In the genomic region with DNA sequence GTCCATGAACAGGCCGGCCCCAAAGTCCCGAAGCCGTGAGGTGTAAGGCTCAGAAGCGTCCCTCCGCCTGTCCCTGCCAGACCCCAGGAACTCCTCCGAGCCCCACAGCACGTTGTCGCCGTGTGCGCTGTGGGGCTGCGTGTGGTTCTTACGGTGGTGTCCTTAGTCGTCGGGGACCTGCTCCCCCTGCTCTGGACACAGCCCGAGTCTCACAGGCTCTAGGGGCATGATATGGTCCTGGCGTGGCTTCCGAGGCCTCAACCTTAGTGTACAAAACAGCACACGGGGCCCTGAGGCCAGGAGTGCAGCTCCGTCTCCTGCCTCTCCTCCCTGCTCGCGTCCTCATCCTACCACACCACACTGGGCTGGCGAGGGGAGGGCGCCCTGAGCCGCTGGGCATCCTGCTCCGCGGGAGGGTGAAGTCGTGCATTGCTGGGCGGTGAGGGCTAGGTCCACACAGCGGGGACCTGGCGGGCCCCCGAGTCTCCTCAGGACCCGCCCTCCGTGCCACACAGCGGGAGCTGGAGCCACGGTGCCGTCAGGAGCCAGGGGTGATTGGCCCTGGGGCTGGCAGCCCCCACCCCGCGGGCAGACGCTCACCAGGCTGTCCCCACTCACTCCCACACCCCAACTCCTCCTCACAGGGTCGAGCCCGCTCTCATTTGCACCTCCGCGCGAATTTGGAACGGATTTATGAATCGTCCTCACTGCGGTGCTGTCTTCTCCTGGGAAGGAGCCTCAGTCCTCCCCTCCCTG, we compare ENCODE assay signal across 8 cellular contexts. TPM values are rescaled to one million over a fixed set of nuclear protein-coding genes. Genes with fewer than 3 reads are reported as not detected.
A peak's percentile ranks its signal among the peaks of the same experiment; 100 is the strongest.
DNase-seq lines count a peak whose midpoint lies in the region; ATAC-seq and TF ChIP-seq lines count a peak whose summit lies in the region.

No MANE protein-coding gene starts in this region.

- peaks cover 18 to 30% of the 10 kb centered on the region in 2 experiments; a peak in 2 of 4 replicates for H3K4me1 ChIP-seq in SK-N-SH (ENCODE audit: control insufficient read depth in 1 of 2, insufficient read depth in 2 of 2, low read depth in 1 of 2, low read length in 1 of 2)
- H3K4me1 ChIP-seq in heart left ventricle: peaks cover 16 to 43% (median 33%) of the 10 kb centered on the region in 12 donors
- peaks cover 22% of the 10 kb centered on the region for H3K4me1 ChIP-seq in smooth muscle cell (ENCODE audit: low read depth)

- no peak for TF ChIP-seq EP300 in SK-N-SH (IDR thresholded peaks at IDR 0.05; ENCODE audit: borderline replicate concordance in 1 of 2, low read depth in 1 of 2, low read length in 1 of 2)

- peak overlapping the region; percentile 20 to 85; a peak in 3 of 4 replicates for H3K27ac ChIP-seq in SK-N-SH (ENCODE audit: low read depth in 2 of 2, low read length in 1 of 2)
- H3K27ac ChIP-seq in heart left ventricle: peak overlapping the region in 1 of 12 donors; percentile 39
- H3K27ac ChIP-seq in smooth muscle cell (ENCODE audit: low read depth): peak overlapping the region; percentile 56

- POLR2A ChIA-PET in SK-N-SH (lab: Yijun Ruan, JAX): interaction anchor here (0.6 to 5.0 kb wide), 9 partner anchors 9 to 109 kb away, joined by 3 to 34 read pairs (median 4); a partner anchor contains a TSS

- peaks cover 17% of the 10 kb centered on the region for H3F3A ChIP-seq in SK-N-SH (replicated peaks; ENCODE audit: insufficient read depth)
- H3F3A ChIP-seq in smooth muscle cell (ENCODE audit: low read depth): peaks cover 14% of the 10 kb centered on the region

- ATAC-seq in heart left ventricle (no peak), GM18520 (IDR thresholded peaks at IDR 0.05; ENCODE audit: unreplicated experiment) (no peak)

- H3K36me3 ChIP-seq in SK-N-SH (replicated peaks in 1 of 2; ENCODE audit: control insufficient read depth in 1 of 2, insufficient read depth in 2 of 2, low read length in 1 of 2): peaks cover 0 to 6% of the 10 kb centered on the region in 2 experiments
- no peaks in the 10 kb centered on the region for H3K36me3 ChIP-seq in heart left ventricle
- H3K36me3 ChIP-seq in smooth muscle cell (ENCODE audit: low read depth): no peaks in the 10 kb centered on the region

- no peak for TF ChIP-seq POLR2A in heart left ventricle (IDR thresholded peaks at IDR 0.05)

- H3K9ac ChIP-seq in SK-N-SH: peak overlapping the region; percentile 70
- H3K9ac ChIP-seq in smooth muscle cell (ENCODE audit: low read depth): peak overlapping the region; percentile 89

- intact Hi-C loops in heart left ventricle (cut with DNase I): loop anchor here in 1 of 10 donors (5.0 kb wide), 1 partner anchor 56 kb away; a partner anchor contains a TSS

- peaks cover 36% of the 10 kb centered on the region for H4K20me1 ChIP-seq in SK-N-SH (ENCODE audit: insufficient read depth)
- H4K20me1 ChIP-seq in smooth muscle cell (ENCODE audit: low read depth): peaks cover 45% of the 10 kb centered on the region

- TF ChIP-seq CTCF in SK-N-SH (IDR thresholded peaks at IDR 0.05) (no peak), heart left ventricle (IDR thresholded peaks at IDR 0.05) (no peak), smooth muscle cell (IDR thresholded peaks at IDR 0.05; ENCODE audit: borderline replicate concordance, insufficient read depth, poor library complexity, severe bottlenecking) (no peak)

- H3K9me3 ChIP-seq in SK-N-SH (no peaks in the 10 kb centered on the region), heart left ventricle (no peaks in the 10 kb centered on the region), smooth muscle cell (replicated peaks; ENCODE audit: low read depth) (no peaks in the 10 kb centered on the region)

- no peaks in the 10 kb centered on the region for H3K9me2 ChIP-seq in SK-N-SH

- TF ChIP-seq RAD21 in SK-N-SH (IDR thresholded peaks at IDR 0.05; ENCODE audit: low read length): no peak

- DNase-seq in NCI-H1417 (lab: John Stamatoyannopoulos, UW) (peak in 2 of 3 experiments; percentile 72), NCI-H1417 treated with DMSO at 0.1 percent for 48 hours (lab: John Stamatoyannopoulos, UW) (no peak), SK-N-SH (peak; percentile 80), heart left ventricle (no peak), smooth muscle cell (lab: John Stamatoyannopoulos, UW; ENCODE audit: unreplicated experiment) (no peak), SW480 (ENCODE audit: low spot score) (no peak), NOMO-1 treated with DMSO at 0.1 percent for 48 hours (lab: John Stamatoyannopoulos, UW; ENCODE audit: unreplicated experiment) (no peak)

- CTCF ChIA-PET in SK-N-SH (lab: Yijun Ruan, JAX): interaction anchor here (0.7 to 11.7 kb wide), 23 partner anchors 8 to 1654 kb away, joined by 3 to 107 read pairs (median 6); a partner anchor contains a TSS

- no peaks in the 10 kb centered on the region for H3K27me3 ChIP-seq in SK-N-SH (ENCODE audit: insufficient read depth)
- peaks cover 0 to 14% (median 0%) of the 10 kb centered on the region in 9 donors for H3K27me3 ChIP-seq in heart left ventricle
- no peaks in the 10 kb centered on the region for H3K27me3 ChIP-seq in smooth muscle cell (ENCODE audit: low read depth)

- WGBS in SK-N-SH (ENCODE audit: low lambda C conversion rate): 57% methylated on average over 28 of the region's 47 CpGs
- WGBS in heart left ventricle, 4 donors: 35 to 54% (median 41%) methylated on average over 23 to 47 of the region's 47 CpGs
- WGBS in smooth muscle cell (ENCODE audit: low lambda C conversion rate): 25% methylated on average over 40 of the region's 47 CpGs

- H2AFZ ChIP-seq in SK-N-SH (ENCODE audit: low read depth) (peak overlapping the region; percentile 82), smooth muscle cell (ENCODE audit: low read depth) (peak overlapping the region; percentile 66)

- H3K4me2 ChIP-seq in SK-N-SH (peak overlapping the region; percentile 100), smooth muscle cell (peak overlapping the region; percentile 96)

- peak overlapping the region; percentile 92 for H3K4me3 ChIP-seq in SK-N-SH (ENCODE audit: low read depth in 2 of 2, low read length in 1 of 2)
- peak overlapping the region in 11 of 12 donors; percentile 27 to 98 (median 91) for H3K4me3 ChIP-seq in heart left ventricle
- peak overlapping the region; percentile 63 for H3K4me3 ChIP-seq in smooth muscle cell

- H3K79me2 ChIP-seq in SK-N-SH (ENCODE audit: insufficient read depth) (peaks cover 35% of the 10 kb centered on the region), smooth muscle cell (ENCODE audit: low read depth) (peaks cover 35% of the 10 kb centered on the region)

RNA-seq across cellular contexts. Expression of a gene that starts 1.1 kb away (rescaled TPM):
- 30.3 and 38.7 TPM in 2 replicates for polyA plus RNA-seq in SK-N-SH (2012; rRNA removed)
- polyA plus RNA-seq in SK-N-SH (2012; cell fraction: cytosol; rRNA removed): 22.2 and 29.1 TPM in 2 replicates
- polyA plus RNA-seq in SK-N-SH (2012; cell fraction: nucleus; rRNA removed): 88.8 and 95.8 TPM in 2 replicates
- 10 to 100 TPM; 14.3 to 30.5 (median 18.0) TPM for total RNA-seq in heart left ventricle
- 10 to 100 TPM; 10.2 to 23.6 TPM for polyA plus RNA-seq in heart left ventricle
- total RNA-seq in smooth muscle cell: 13.7 and 15.3 TPM in 2 replicates
- 30.3 and 39.0 TPM in 2 replicates for polyA plus RNA-seq in smooth muscle cell

RNA-seq across cellular contexts. Expression of a gene that starts 8.4 kb away (rescaled TPM):
- polyA plus RNA-seq in SK-N-SH (2012; rRNA removed) (121 and 165 TPM in 2 replicates), heart left ventricle (10 to 100 TPM in 1 of 2 donors, 1 to 10 TPM in 1; 3.4 to 30.7 TPM), smooth muscle cell (213 and 339 TPM in 2 replicates)
- polyA plus RNA-seq in SK-N-SH (2012; cell fraction: cytosol; rRNA removed): 52.8 and 102 TPM in 2 replicates
- 77.3 and 103 TPM in 2 replicates for polyA plus RNA-seq in SK-N-SH (2012; cell fraction: nucleus; rRNA removed)
- total RNA-seq in heart left ventricle (10 to 100 TPM in 2 of 9 donors, 1 to 10 TPM in 7; 1.8 to 12.2 (median 5.4) TPM), smooth muscle cell (144 and 157 TPM in 2 replicates)

RNA-seq across cellular contexts. Expression of a gene that starts 10.7 kb away (rescaled TPM):
- 32.6 and 34.1 TPM in 2 replicates for polyA plus RNA-seq in SK-N-SH (2012; rRNA removed)
- 10.3 and 12.3 TPM in 2 replicates for polyA plus RNA-seq in SK-N-SH (2012; cell fraction: cytosol; rRNA removed)
- 182 and 254 TPM in 2 replicates for polyA plus RNA-seq in SK-N-SH (2012; cell fraction: nucleus; rRNA removed)
- total RNA-seq in heart left ventricle: 10 to 100 TPM in 2 of 9 donors, 1 to 10 TPM in 7; 3.6 to 13.2 (median 6.6) TPM
- polyA plus RNA-seq in heart left ventricle: 10 to 100 TPM in 1 of 2 donors, 1 to 10 TPM in 1; 7.1 to 12.0 TPM
- 9.5 and 19.9 TPM in 2 replicates for total RNA-seq in smooth muscle cell
- 10.1 and 27.9 TPM in 2 replicates for polyA plus RNA-seq in smooth muscle cell

RNA-seq across cellular contexts. Expression of a gene that starts 17.5 kb away (rescaled TPM):
- polyA plus RNA-seq in SK-N-SH (2012; rRNA removed) (46.2 and 54.1 TPM in 2 replicates), heart left ventricle (10 to 100 TPM; 60.4 to 64.0 TPM), smooth muscle cell (27.9 and 50.6 TPM in 2 replicates)
- 23.8 and 36.1 TPM in 2 replicates for polyA plus RNA-seq in SK-N-SH (2012; cell fraction: cytosol; rRNA removed)
- polyA plus RNA-seq in SK-N-SH (2012; cell fraction: nucleus; rRNA removed): 97.5 and 110 TPM in 2 replicates
- total RNA-seq in heart left ventricle (10 to 100 TPM; 28.8 to 85.5 (median 46.2) TPM), smooth muscle cell (10.3 and 11.4 TPM in 2 replicates)

RNA-seq across cellular contexts. Expression of a gene that starts 18.4 kb away (rescaled TPM):
- polyA plus RNA-seq in SK-N-SH (2012; rRNA removed): not detected in 2 replicates
- polyA plus RNA-seq in SK-N-SH (2012; cell fraction: cytosol; rRNA removed): not detected in 2 replicates
- polyA plus RNA-seq in SK-N-SH (2012; cell fraction: nucleus; rRNA removed): not detected in 2 replicates
- total RNA-seq in heart left ventricle: 10 to 100 TPM in 1 of 9 donors, 1 to 10 TPM in 7, under 1 TPM in 1; 0.31 to 11.2 (median 3.9) TPM
- 1 to 10 TPM in 1 of 2 donors, under 1 TPM in 1; 0.19 to 7.4 TPM for polyA plus RNA-seq in heart left ventricle
- not detected in 2 replicates for total RNA-seq in smooth muscle cell
- 0.82 TPM in 1 of 2 replicates, not detected in the other for polyA plus RNA-seq in smooth muscle cell

Comparison
In these comparisons a context has a peak if more than half of its experiments do, and no peak if none do; other contexts are left out.
1. DNase-seq: peak in NCI-H1417 (2 of 3) and SK-N-SH (single experiment); none in NCI-H1417 treated with DMSO at 0.1 percent for 48 hours (single experiment), heart left ventricle (0 of 5), smooth muscle cell (single experiment), SW480 (single experiment) and NOMO-1 treated with DMSO at 0.1 percent for 48 hours (single experiment).
2. Peak in every context shown above with its lines, with median percentiles within 50 percentile points of each other: H3K4me3 ChIP-seq.